In genomic region chr14:104436047-104436531, GRCh38 we compare ENCODE assay signal across 10 cellular contexts.
DNase-seq lines count a peak whose midpoint lies in the region; ATAC-seq and TF ChIP-seq lines count a peak whose summit lies in the region.
"Had no signal": no experiment of that assay in that cellular context is flagged by ENCODE, and none has a peak within 500 bp of the region (broad histone marks: within the 10 kb centered on the region; RNA-seq: fewer than 3 reads in every experiment).

No MANE protein-coding gene starts in this region.

- CTCF ChIA-PET in activated naive CD4-positive, alpha-beta T cell treated with anti-CD3 and anti-CD28 coated beads for 36 hours (lab: Charles Lee) = interaction anchor here (0.6 kb wide), 1 partner anchor 249 kb away, joined by 4 read pairs; no protein-coding TSS in a partner anchor

- no peaks in the 10 kb centered on the region for H3K79me1 ChIP-seq in mesendoderm (ENCODE audit: low read length)

- no peak overlapping the region for H2BK120ac ChIP-seq in mesendoderm (ENCODE audit: low read depth, low read length)

- H2BK5ac ChIP-seq in mesendoderm (ENCODE audit: low read length) = no peak overlapping the region

- H3K9me3 Mint-ChIP-seq in activated naive CD4-positive, alpha-beta T cell treated with anti-CD3 and anti-CD28 coated beads for 36 hours = no peaks in the 10 kb centered on the region
- no peaks in the 10 kb centered on the region for H3K9me3 Mint-ChIP-seq in stimulated activated naive B cell treated with anti-CD40 and anti-IgM and Interleukin-4, amounts not matched to agents 10 μg/mL and 1 μg/mL and 100 μg/mL, for 72 hours

- no peaks in the 10 kb centered on the region for H3K36me3 ChIP-seq in mesendoderm (ENCODE audit: control insufficient read depth, insufficient read depth, low read length)
- no peaks in the 10 kb centered on the region for H3K36me3 ChIP-seq in vagina

- no peaks in the 10 kb centered on the region for H3K4me1 Mint-ChIP-seq in activated naive CD4-positive, alpha-beta T cell treated with anti-CD3 and anti-CD28 coated beads for 36 hours (ENCODE audit: low read depth)
- no peaks in the 10 kb centered on the region for H3K4me1 Mint-ChIP-seq in stimulated activated naive B cell treated with anti-CD40 and anti-IgM and Interleukin-4, amounts not matched to agents 10 μg/mL and 1 μg/mL and 100 μg/mL, for 72 hours

- H3K27ac ChIP-seq in mesendoderm (ENCODE audit: low read depth, low read length) (no peak overlapping the region), vagina (no peak overlapping the region)

- no peaks in the 10 kb centered on the region for H3K27me3 Mint-ChIP-seq in activated naive CD4-positive, alpha-beta T cell treated with anti-CD3 and anti-CD28 coated beads for 36 hours (ENCODE audit: low read depth)
- peaks cover 11 to 41% of the 10 kb centered on the region in 2 donors for H3K27me3 Mint-ChIP-seq in stimulated activated naive B cell treated with anti-CD40 and anti-IgM and Interleukin-4, amounts not matched to agents 10 μg/mL and 1 μg/mL and 100 μg/mL, for 72 hours

- no peak overlapping the region for H2AK5ac ChIP-seq in mesendoderm (ENCODE audit: low read length)

- H3K27me3 ChIP-seq in mesendoderm (ENCODE audit: insufficient read depth, low read length, poor library complexity) = no peaks in the 10 kb centered on the region
- H3K27me3 ChIP-seq in vagina = no peaks in the 10 kb centered on the region

- no peak overlapping the region for H3K27ac Mint-ChIP-seq in activated naive CD4-positive, alpha-beta T cell treated with anti-CD3 and anti-CD28 coated beads for 36 hours
- no peak overlapping the region for H3K27ac Mint-ChIP-seq in stimulated activated naive B cell treated with anti-CD40 and anti-IgM and Interleukin-4, amounts not matched to agents 10 μg/mL and 1 μg/mL and 100 μg/mL, for 72 hours

- H3K4me1 ChIP-seq in mesendoderm (ENCODE audit: control insufficient read depth, low read depth, low read length) = no peaks in the 10 kb centered on the region
- peaks cover 9% of the 10 kb centered on the region for H3K4me1 ChIP-seq in vagina

- H3K4me3 Mint-ChIP-seq in activated naive CD4-positive, alpha-beta T cell treated with anti-CD3 and anti-CD28 coated beads for 36 hours = no peak overlapping the region
- H3K4me3 Mint-ChIP-seq in stimulated activated naive B cell treated with anti-CD40 and anti-IgM and Interleukin-4, amounts not matched to agents 10 μg/mL and 1 μg/mL and 100 μg/mL, for 72 hours = no peak overlapping the region

- H3K23ac ChIP-seq in mesendoderm (ENCODE audit: low read length) = no peak overlapping the region

- H3K56ac ChIP-seq in mesendoderm (ENCODE audit: low read length) = peak overlapping the region; percentile 15

- H4K8ac ChIP-seq in mesendoderm (ENCODE audit: low read depth, low read length) = no peak overlapping the region

- intact Hi-C loops in activated naive CD4-positive, alpha-beta T cell treated with anti-CD3 and anti-CD28 coated beads for 36 hours (cut with micrococcal nuclease) = no loop called here
- intact Hi-C loops in vagina (cut with DNase I) = no loop called here

- no peak overlapping the region for H4K5ac ChIP-seq in mesendoderm (ENCODE audit: low read length)

- H3K4me2 ChIP-seq in mesendoderm (ENCODE audit: low read length) = no peak overlapping the region

- H3K4ac ChIP-seq in mesendoderm (ENCODE audit: low read depth, low read length) = no peak overlapping the region

- peak; percentile 9 for DNase-seq in activated naive CD4-positive, alpha-beta T cell treated with anti-CD3 and anti-CD28 coated beads, Interleukin-2, amount 50 U/mL, for 16 hours
- DNase-seq in activated naive CD4-positive, alpha-beta T cell treated with anti-CD3 and anti-CD28 coated beads for 36 hours = no peak
- DNase-seq in ecto neural progenitor cell (ENCODE audit: low spot score) (peak; percentile 63), mesendoderm (peak; percentile 41), vagina (ENCODE audit: extremely low spot score in 2 of 2) (peak in 1 of 2 donors; percentile 78), AML-193 (lab: John Stamatoyannopoulos, UW) (no peak)
- DNase-seq in stimulated activated naive B cell treated with anti-CD40 and anti-IgM and Interleukin-4, amounts not matched to agents 10 μg/mL and 1 μg/mL and 100 μg/mL, for 72 hours = no peak
- DNase-seq: activated gamma-delta T cell, NCI-H345 had no signal

- H3K18ac ChIP-seq in mesendoderm (ENCODE audit: low read length) = no peak overlapping the region

- WGBS in mesendoderm (ENCODE audit: extremely low coverage, insufficient coverage, low lambda C conversion rate) = no CpG with 5 or more reads among the region's 18 CpGs

- H3K36me3 Mint-ChIP-seq in activated naive CD4-positive, alpha-beta T cell treated with anti-CD3 and anti-CD28 coated beads for 36 hours (ENCODE audit: low read depth) = no peaks in the 10 kb centered on the region
- no peaks in the 10 kb centered on the region for H3K36me3 Mint-ChIP-seq in stimulated activated naive B cell treated with anti-CD40 and anti-IgM and Interleukin-4, amounts not matched to agents 10 μg/mL and 1 μg/mL and 100 μg/mL, for 72 hours

- TF ChIP-seq POLR2A in vagina (IDR thresholded peaks at IDR 0.05) = no peak

- H3K4me3 ChIP-seq in mesendoderm (ENCODE audit: low read length) (no peak overlapping the region), vagina (peak overlapping the region; percentile 5 to 11)

- no peaks in the 10 kb centered on the region for H3K9me3 ChIP-seq in vagina

- no peaks in the 10 kb centered on the region for H3K79me2 ChIP-seq in mesendoderm (ENCODE audit: control insufficient read depth, insufficient read depth, low read length)

- no peak for TF ChIP-seq CTCF in vagina (IDR thresholded peaks at IDR 0.05)

- H2BK15ac ChIP-seq in mesendoderm (replicated peaks; ENCODE audit: low read depth) = no peak overlapping the region

- no peak overlapping the region for H3K9ac ChIP-seq in mesendoderm (ENCODE audit: low read length)

- ATAC-seq in stimulated activated naive B cell treated with anti-CD40 and anti-IgM and Interleukin-4, amounts not matched to agents 10 μg/mL and 1 μg/mL and 100 μg/mL, for 72 hours (replicated peaks) = no peak
- no peak for ATAC-seq in HG02870 (IDR thresholded peaks at IDR 0.05; ENCODE audit: unreplicated experiment)

Comparison
In these comparisons a context has a peak if more than half of its experiments do, and no peak if none do; other contexts are left out.
1. DNase-seq: peak in activated naive CD4-positive, alpha-beta T cell treated with anti-CD3 and anti-CD28 coated beads, Interleukin-2, amount 50 U/mL, for 16 hours (single experiment), ecto neural progenitor cell (single experiment) and mesendoderm (single experiment); none in activated naive CD4-positive, alpha-beta T cell treated with anti-CD3 and anti-CD28 coated beads for 36 hours (single experiment), stimulated activated naive B cell treated with anti-CD40 and anti-IgM and Interleukin-4, amounts not matched to agents 10 μg/mL and 1 μg/mL and 100 μg/mL, for 72 hours (single experiment) and AML-193 (0 of 2).